1 cellular context compared by ENCODE assay signal in the genomic region with DNA sequence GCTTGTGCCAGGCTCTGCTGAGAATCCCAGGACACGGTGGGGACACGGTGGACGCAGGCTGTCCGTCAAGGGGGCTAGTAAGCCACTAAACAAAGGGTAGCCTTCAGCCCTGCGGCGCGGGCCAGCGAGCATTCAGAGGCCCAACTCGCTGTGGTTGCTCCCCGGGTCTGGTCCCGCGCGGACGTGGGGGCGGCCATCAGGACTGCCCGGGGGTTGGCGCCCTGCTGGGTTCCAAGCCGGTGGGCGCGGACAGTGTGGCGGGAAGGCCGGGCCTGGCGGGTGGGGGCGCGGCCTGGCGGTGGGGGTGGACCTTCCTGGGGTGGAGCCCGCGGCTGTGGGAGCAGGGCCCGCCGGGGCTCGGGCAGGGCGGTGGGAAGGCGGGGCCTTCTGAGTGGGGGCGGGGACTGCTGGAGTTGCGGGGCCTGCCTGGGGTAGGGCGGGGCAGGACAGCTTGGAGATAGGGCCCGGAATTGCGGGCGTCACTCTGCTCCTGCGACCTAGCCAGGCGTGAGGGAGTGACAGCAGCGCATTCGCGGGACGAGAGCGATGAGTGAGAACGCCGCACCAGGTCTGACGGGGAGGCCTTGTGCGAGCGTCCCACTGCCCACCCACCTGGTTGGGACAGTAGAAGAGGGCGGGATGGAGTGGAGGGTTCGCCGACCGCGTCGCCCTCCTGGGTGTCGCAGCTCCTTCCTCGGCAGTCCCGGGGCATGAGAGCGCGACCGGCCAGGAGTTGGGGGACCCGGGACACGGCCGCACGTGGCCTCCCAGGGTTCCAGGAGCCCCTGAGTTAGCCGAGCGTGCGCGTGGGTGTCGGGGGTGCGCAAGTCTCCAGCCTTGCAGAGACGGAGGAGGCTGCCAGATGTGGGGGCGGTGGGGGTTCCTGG.
TF ChIP-seq lines count a peak whose summit lies in the region.

A gene with protein sequence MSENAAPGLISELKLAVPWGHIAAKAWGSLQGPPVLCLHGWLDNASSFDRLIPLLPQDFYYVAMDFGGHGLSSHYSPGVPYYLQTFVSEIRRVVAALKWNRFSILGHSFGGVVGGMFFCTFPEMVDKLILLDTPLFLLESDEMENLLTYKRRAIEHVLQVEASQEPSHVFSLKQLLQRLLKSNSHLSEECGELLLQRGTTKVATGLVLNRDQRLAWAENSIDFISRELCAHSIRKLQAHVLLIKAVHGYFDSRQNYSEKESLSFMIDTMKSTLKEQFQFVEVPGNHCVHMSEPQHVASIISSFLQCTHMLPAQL (plus strand): TSS at position 482 of the 887 bp plus-strand sequence. CDS start 65 bp downstream, at position 547.

TF ChIP-seq in HepG2, 621 proteins besides CTCF, POLR2A, EP300 and RAD21 (continued from another document and continues in another):
- TF ChIP-seq, protein P1, sequence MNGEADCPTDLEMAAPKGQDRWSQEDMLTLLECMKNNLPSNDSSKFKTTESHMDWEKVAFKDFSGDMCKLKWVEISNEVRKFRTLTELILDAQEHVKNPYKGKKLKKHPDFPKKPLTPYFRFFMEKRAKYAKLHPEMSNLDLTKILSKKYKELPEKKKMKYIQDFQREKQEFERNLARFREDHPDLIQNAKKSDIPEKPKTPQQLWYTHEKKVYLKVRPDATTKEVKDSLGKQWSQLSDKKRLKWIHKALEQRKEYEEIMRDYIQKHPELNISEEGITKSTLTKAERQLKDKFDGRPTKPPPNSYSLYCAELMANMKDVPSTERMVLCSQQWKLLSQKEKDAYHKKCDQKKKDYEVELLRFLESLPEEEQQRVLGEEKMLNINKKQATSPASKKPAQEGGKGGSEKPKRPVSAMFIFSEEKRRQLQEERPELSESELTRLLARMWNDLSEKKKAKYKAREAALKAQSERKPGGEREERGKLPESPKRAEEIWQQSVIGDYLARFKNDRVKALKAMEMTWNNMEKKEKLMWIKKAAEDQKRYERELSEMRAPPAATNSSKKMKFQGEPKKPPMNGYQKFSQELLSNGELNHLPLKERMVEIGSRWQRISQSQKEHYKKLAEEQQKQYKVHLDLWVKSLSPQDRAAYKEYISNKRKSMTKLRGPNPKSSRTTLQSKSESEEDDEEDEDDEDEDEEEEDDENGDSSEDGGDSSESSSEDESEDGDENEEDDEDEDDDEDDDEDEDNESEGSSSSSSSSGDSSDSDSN (CRISPR knock-in tag; IDR thresholded peaks at IDR 0.05), result no peak
- peak; percentile 72; the same call in 1 of the 2 replicates for TF ChIP-seq ZNF501 (CRISPR knock-in tag; IDR thresholded peaks at IDR 0.05)
- TF ChIP-seq ZNF792 (CRISPR knock-in tag; IDR thresholded peaks at IDR 0.05), result no peak
- peak; percentile 62; the same call in 1 of the 2 replicates for TF ChIP-seq TAF1 (CRISPR knock-in tag; IDR thresholded peaks at IDR 0.05)
- TF ChIP-seq DNMT3B (CRISPR knock-in tag; conservative IDR thresholded peaks at IDR 0.05), result no peak
- no peak for TF ChIP-seq PHF21A (CRISPR knock-in tag; IDR thresholded peaks at IDR 0.05)
- TF ChIP-seq CAMTA2 (CRISPR knock-in tag; IDR thresholded peaks at IDR 0.05; ENCODE audit: borderline replicate concordance), result 0 out of 2 replicates have a peak, but pooled peaks have one; percentile 25
- no peak for TF ChIP-seq SP140L (CRISPR knock-in tag; IDR thresholded peaks at IDR 0.05; ENCODE audit: borderline replicate concordance)
- no peak for TF ChIP-seq SOX5 (CRISPR knock-in tag; IDR thresholded peaks at IDR 0.05; ENCODE audit: borderline replicate concordance)
- no peak for TF ChIP-seq NONO (IDR thresholded peaks at IDR 0.05)
- peak; percentile 81 for TF ChIP-seq NONO (CRISPR knock-in tag; conservative IDR thresholded peaks at IDR 0.05)
- TF ChIP-seq, protein P2, sequence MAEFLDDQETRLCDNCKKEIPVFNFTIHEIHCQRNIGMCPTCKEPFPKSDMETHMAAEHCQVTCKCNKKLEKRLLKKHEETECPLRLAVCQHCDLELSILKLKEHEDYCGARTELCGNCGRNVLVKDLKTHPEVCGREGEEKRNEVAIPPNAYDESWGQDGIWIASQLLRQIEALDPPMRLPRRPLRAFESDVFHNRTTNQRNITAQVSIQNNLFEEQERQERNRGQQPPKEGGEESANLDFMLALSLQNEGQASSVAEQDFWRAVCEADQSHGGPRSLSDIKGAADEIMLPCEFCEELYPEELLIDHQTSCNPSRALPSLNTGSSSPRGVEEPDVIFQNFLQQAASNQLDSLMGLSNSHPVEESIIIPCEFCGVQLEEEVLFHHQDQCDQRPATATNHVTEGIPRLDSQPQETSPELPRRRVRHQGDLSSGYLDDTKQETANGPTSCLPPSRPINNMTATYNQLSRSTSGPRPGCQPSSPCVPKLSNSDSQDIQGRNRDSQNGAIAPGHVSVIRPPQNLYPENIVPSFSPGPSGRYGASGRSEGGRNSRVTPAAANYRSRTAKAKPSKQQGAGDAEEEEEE (CRISPR knock-in tag; IDR thresholded peaks at IDR 0.05; ENCODE audit: borderline replicate concordance), result no peak
- TF ChIP-seq KDM2A (CRISPR knock-in tag; IDR thresholded peaks at IDR 0.05; ENCODE audit: borderline replicate concordance, low read depth), result peak; percentile 94
- TF ChIP-seq WIZ (CRISPR knock-in tag; IDR thresholded peaks at IDR 0.05), result no peak
- no peak for TF ChIP-seq ZNF329 (CRISPR knock-in tag; IDR thresholded peaks at IDR 0.05; ENCODE audit: low read depth)
- TF ChIP-seq, protein P3, sequence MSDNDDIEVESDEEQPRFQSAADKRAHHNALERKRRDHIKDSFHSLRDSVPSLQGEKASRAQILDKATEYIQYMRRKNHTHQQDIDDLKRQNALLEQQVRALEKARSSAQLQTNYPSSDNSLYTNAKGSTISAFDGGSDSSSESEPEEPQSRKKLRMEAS (IDR thresholded peaks at IDR 0.05), result 0 out of 2 replicates have a peak, but pooled peaks have one; percentile 46
- TF ChIP-seq AGO1 (IDR thresholded peaks at IDR 0.05; ENCODE audit: low read depth, low read length, poor library complexity, severe bottlenecking), result peak; percentile 34
- TF ChIP-seq KMT2B (CRISPR knock-in tag; IDR thresholded peaks at IDR 0.05), result 0 out of 2 replicates have a peak, but pooled peaks have one; percentile 31
- TF ChIP-seq POLR2G (IDR thresholded peaks at IDR 0.05; ENCODE audit: low read depth, low read length), result 0 out of 2 replicates have a peak, but pooled peaks have one; percentile 41
- TF ChIP-seq, protein P4, sequence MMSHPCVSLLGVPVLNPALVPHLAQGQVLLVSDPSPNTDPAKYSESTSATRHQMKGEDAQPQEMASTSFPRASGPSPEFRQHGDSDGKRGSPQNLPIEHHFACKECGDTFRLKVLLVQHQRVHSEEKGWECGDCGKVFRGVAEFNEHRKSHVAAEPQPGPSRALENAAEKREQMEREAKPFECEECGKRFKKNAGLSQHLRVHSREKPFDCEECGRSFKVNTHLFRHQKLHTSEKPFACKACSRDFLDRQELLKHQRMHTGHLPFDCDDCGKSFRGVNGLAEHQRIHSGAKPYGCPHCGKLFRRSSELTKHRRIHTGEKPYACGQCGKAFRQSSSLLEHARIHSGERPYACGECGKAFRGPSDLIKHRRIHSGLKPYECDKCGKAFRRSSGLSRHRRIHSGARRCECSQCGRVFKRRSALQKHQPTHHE (CRISPR knock-in tag; IDR thresholded peaks at IDR 0.05; ENCODE audit: borderline replicate concordance), result no peak
- no peak for TF ChIP-seq RAD51 (IDR thresholded peaks at IDR 0.05; ENCODE audit: borderline replicate concordance)
- TF ChIP-seq ZSCAN9 (CRISPR knock-in tag; IDR thresholded peaks at IDR 0.05; ENCODE audit: borderline replicate concordance), result 0 out of 2 replicates have a peak, but pooled peaks have one; percentile 6
- TF ChIP-seq, protein P5, sequence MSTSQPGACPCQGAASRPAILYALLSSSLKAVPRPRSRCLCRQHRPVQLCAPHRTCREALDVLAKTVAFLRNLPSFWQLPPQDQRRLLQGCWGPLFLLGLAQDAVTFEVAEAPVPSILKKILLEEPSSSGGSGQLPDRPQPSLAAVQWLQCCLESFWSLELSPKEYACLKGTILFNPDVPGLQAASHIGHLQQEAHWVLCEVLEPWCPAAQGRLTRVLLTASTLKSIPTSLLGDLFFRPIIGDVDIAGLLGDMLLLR (CRISPR knock-in tag; IDR thresholded peaks at IDR 0.05), result no peak
- TF ChIP-seq SMARCC2 (IDR thresholded peaks at IDR 0.05), result no peak
- no peak for TF ChIP-seq ZKSCAN8 (CRISPR knock-in tag; IDR thresholded peaks at IDR 0.05; ENCODE audit: borderline replicate concordance)
- TF ChIP-seq, protein P6, sequence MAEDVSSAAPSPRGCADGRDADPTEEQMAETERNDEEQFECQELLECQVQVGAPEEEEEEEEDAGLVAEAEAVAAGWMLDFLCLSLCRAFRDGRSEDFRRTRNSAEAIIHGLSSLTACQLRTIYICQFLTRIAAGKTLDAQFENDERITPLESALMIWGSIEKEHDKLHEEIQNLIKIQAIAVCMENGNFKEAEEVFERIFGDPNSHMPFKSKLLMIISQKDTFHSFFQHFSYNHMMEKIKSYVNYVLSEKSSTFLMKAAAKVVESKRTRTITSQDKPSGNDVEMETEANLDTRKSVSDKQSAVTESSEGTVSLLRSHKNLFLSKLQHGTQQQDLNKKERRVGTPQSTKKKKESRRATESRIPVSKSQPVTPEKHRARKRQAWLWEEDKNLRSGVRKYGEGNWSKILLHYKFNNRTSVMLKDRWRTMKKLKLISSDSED (CRISPR knock-in tag; IDR thresholded peaks at IDR 0.05), result 0 out of 2 replicates have a peak, but pooled peaks have one; percentile 27
- TF ChIP-seq ZNF788 (CRISPR knock-in tag; IDR thresholded peaks at IDR 0.05; ENCODE audit: borderline replicate concordance), result peak; percentile 76
- TF ChIP-seq, protein P7, sequence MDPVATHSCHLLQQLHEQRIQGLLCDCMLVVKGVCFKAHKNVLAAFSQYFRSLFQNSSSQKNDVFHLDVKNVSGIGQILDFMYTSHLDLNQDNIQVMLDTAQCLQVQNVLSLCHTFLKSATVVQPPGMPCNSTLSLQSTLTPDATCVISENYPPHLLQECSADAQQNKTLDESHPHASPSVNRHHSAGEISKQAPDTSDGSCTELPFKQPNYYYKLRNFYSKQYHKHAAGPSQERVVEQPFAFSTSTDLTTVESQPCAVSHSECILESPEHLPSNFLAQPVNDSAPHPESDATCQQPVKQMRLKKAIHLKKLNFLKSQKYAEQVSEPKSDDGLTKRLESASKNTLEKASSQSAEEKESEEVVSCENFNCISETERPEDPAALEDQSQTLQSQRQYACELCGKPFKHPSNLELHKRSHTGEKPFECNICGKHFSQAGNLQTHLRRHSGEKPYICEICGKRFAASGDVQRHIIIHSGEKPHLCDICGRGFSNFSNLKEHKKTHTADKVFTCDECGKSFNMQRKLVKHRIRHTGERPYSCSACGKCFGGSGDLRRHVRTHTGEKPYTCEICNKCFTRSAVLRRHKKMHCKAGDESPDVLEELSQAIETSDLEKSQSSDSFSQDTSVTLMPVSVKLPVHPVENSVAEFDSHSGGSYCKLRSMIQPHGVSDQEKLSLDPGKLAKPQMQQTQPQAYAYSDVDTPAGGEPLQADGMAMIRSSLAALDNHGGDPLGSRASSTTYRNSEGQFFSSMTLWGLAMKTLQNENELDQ (CRISPR knock-in tag; IDR thresholded peaks at IDR 0.05; ENCODE audit: borderline replicate concordance), result 0 out of 2 replicates have a peak, but pooled peaks have one; percentile 61
- TF ChIP-seq CENPT (CRISPR knock-in tag; IDR thresholded peaks at IDR 0.05; ENCODE audit: low read depth), result peak; percentile 74; the same call in 1 of the 2 replicates
- no peak for TF ChIP-seq ZNF746 (CRISPR knock-in tag; IDR thresholded peaks at IDR 0.05)
- TF ChIP-seq FOXC1 (CRISPR knock-in tag; IDR thresholded peaks at IDR 0.05; ENCODE audit: borderline replicate concordance), result peak; percentile 69
- TF ChIP-seq, protein P8, sequence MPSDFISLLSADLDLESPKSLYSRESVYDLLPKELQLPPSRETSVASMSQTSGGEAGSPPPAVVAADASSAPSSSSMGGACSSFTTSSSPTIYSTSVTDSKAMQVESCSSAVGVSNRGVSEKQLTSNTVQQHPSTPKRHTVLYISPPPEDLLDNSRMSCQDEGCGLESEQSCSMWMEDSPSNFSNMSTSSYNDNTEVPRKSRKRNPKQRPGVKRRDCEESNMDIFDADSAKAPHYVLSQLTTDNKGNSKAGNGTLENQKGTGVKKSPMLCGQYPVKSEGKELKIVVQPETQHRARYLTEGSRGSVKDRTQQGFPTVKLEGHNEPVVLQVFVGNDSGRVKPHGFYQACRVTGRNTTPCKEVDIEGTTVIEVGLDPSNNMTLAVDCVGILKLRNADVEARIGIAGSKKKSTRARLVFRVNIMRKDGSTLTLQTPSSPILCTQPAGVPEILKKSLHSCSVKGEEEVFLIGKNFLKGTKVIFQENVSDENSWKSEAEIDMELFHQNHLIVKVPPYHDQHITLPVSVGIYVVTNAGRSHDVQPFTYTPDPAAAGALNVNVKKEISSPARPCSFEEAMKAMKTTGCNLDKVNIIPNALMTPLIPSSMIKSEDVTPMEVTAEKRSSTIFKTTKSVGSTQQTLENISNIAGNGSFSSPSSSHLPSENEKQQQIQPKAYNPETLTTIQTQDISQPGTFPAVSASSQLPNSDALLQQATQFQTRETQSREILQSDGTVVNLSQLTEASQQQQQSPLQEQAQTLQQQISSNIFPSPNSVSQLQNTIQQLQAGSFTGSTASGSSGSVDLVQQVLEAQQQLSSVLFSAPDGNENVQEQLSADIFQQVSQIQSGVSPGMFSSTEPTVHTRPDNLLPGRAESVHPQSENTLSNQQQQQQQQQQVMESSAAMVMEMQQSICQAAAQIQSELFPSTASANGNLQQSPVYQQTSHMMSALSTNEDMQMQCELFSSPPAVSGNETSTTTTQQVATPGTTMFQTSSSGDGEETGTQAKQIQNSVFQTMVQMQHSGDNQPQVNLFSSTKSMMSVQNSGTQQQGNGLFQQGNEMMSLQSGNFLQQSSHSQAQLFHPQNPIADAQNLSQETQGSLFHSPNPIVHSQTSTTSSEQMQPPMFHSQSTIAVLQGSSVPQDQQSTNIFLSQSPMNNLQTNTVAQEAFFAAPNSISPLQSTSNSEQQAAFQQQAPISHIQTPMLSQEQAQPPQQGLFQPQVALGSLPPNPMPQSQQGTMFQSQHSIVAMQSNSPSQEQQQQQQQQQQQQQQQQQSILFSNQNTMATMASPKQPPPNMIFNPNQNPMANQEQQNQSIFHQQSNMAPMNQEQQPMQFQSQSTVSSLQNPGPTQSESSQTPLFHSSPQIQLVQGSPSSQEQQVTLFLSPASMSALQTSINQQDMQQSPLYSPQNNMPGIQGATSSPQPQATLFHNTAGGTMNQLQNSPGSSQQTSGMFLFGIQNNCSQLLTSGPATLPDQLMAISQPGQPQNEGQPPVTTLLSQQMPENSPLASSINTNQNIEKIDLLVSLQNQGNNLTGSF (CRISPR knock-in tag; IDR thresholded peaks at IDR 0.05), result no peak; the same call in 1 of the 2 replicates
- TF ChIP-seq JARID2 (CRISPR knock-in tag; IDR thresholded peaks at IDR 0.05; ENCODE audit: insufficient replicate concordance), result no peak
- TF ChIP-seq HDAC1 (CRISPR knock-in tag; IDR thresholded peaks at IDR 0.05), result peak; percentile 19; the same call in 1 of the 2 replicates
- peak; percentile 71; the same call in 1 of the 2 replicates for TF ChIP-seq ZNF747 (CRISPR knock-in tag; IDR thresholded peaks at IDR 0.05; ENCODE audit: borderline replicate concordance)
- TF ChIP-seq ZNF124 (CRISPR knock-in tag; IDR thresholded peaks at IDR 0.05), result no peak
- no peak for TF ChIP-seq ZNF782 (CRISPR knock-in tag; IDR thresholded peaks at IDR 0.05; ENCODE audit: borderline replicate concordance)
- TF ChIP-seq SALL1 (CRISPR knock-in tag; IDR thresholded peaks at IDR 0.05), result peak; percentile 48; the same call in 1 of the 2 replicates
- TF ChIP-seq ELF4 (CRISPR knock-in tag; IDR thresholded peaks at IDR 0.05; ENCODE audit: borderline replicate concordance), result no peak
- TF ChIP-seq NRL (CRISPR knock-in tag; IDR thresholded peaks at IDR 0.05; ENCODE audit: borderline replicate concordance), result peak; percentile 4; the same call in 1 of the 2 replicates
- no peak for TF ChIP-seq ZNF441 (CRISPR knock-in tag; IDR thresholded peaks at IDR 0.05; ENCODE audit: borderline replicate concordance)
- no peak for TF ChIP-seq NFYB (CRISPR knock-in tag; IDR thresholded peaks at IDR 0.05)
- TF ChIP-seq SAP130 (CRISPR knock-in tag; IDR thresholded peaks at IDR 0.05; ENCODE audit: low read depth), result peak; percentile 53; the same call in 1 of the 2 replicates
